1 cellular context compared by ENCODE assay signal in the genomic region with DNA sequence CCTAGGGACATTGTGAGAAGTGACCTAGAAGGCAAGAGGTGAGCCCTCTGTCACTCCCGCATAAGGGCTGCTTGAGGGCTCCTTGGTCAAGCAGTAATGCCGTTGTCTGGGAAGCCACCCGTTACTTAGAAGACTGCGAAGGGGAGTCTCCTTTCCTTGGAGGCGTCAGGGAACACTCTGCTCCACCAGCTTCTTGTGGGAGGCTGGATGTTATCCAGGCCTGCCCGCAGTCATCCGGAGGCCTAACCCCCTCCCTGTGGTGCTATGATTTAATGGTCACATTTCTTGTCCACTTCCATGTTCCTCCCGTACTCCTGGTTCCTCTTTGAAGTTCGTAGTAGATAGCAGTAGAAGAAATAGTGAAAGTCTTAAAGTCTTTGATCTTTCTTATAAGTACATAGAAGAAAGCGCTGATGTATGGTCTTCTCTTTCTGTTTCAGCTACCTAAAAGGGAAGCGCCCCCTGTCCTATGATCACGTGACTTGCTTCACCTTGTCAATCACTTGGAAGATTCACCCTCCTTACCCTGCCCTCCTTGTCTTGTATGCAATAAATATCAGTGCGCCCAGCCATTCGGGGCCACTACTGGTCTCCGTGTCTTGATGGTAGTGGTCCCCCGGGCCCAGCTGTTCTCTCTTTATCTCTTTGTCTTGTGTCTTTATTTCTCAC.
A peak's percentile ranks its signal among the peaks of the same experiment; 100 is the strongest.
TF ChIP-seq lines count a peak whose summit lies in the region.

No MANE protein-coding gene starts in this region.

TF ChIP-seq in GM12878, 131 proteins besides CTCF, POLR2A, EP300 and RAD21:
- TF ChIP-seq BHLHE40 (IDR thresholded peaks at IDR 0.05; ENCODE audit: borderline replicate concordance in 1 of 2, low read depth in 2 of 2, low read length in 1 of 2) (peak in 1 of 2 experiments; percentile 76; a peak in 2 of 4 replicates), SPI1 (IDR thresholded peaks at IDR 0.05; ENCODE audit: borderline replicate concordance, insufficient read depth, low read depth, low read length) (peak; percentile 22; the same call in 1 of the 2 replicates), RAD51 (IDR thresholded peaks at IDR 0.05) (peak; percentile 97), PBX3 (IDR thresholded peaks at IDR 0.05; ENCODE audit: insufficient replicate concordance, low read depth, low read length) (peak; percentile 71)
- TF ChIP-seq, protein P1, sequence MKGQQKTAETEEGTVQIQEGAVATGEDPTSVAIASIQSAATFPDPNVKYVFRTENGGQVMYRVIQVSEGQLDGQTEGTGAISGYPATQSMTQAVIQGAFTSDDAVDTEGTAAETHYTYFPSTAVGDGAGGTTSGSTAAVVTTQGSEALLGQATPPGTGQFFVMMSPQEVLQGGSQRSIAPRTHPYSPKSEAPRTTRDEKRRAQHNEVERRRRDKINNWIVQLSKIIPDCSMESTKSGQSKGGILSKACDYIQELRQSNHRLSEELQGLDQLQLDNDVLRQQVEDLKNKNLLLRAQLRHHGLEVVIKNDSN (IDR thresholded peaks at IDR 0.05; ENCODE audit: borderline replicate concordance, extremely low read length, insufficient read depth, low read depth, low read length): peak; percentile 25
- TF ChIP-seq, protein P2, sequence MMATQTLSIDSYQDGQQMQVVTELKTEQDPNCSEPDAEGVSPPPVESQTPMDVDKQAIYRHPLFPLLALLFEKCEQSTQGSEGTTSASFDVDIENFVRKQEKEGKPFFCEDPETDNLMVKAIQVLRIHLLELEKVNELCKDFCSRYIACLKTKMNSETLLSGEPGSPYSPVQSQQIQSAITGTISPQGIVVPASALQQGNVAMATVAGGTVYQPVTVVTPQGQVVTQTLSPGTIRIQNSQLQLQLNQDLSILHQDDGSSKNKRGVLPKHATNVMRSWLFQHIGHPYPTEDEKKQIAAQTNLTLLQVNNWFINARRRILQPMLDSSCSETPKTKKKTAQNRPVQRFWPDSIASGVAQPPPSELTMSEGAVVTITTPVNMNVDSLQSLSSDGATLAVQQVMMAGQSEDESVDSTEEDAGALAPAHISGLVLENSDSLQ (IDR thresholded peaks at IDR 0.05): peak; percentile 85
